Comparison of ENCODE assay signal across 28 cellular contexts in the genomic region with DNA sequence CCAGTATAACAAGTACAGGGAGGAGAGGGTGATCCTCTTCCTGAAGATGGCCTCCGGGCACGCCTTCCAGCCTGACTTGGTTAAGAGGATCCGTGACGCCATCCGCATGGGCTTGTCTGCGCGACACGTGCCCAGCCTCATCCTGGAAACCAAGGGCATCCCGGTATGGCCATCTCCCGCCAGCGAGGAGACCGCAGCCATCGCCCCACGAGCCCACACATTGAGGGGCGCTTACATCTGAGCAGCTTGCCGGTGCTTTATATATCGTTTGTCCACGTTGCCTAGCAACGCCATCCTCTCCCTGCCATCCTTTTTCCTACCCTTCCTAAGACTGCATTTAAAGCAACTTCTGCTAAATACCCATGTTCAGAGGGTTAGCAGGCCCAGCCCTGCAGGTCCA.
"Had no signal": no experiment of that assay in that cellular context is flagged by ENCODE, and none has a peak within 500 bp of the region (broad histone marks: within the 10 kb centered on the region; RNA-seq: fewer than 3 reads in every experiment).

No MANE protein-coding gene starts in this region.

- H3K4me3 Mint-ChIP-seq: endodermal cell; mesothelial cell of epicardium; naive B cell; nephron; stimulated activated effector memory CD8-positive, alpha-beta T cell treated with anti-CD3 and anti-CD28 coated beads, Interleukin-12 subunit alpha, Interleukin-12 subunit beta, amount 100 ng/mL, for 72 hours had no signal

- H3K36me3 Mint-ChIP-seq: stimulated activated effector memory CD8-positive, alpha-beta T cell treated with anti-CD3 and anti-CD28 coated beads, Interleukin-12 subunit alpha, Interleukin-12 subunit beta, amount 100 ng/mL, for 72 hours had no signal

- H3K27me3 ChIP-seq: heart right ventricle, left lung, ovary, sigmoid colon, stomach, tibial nerve, upper lobe of left lung had no signal

- H3K27ac Mint-ChIP-seq: endodermal cell; mesothelial cell of epicardium; nephron; stimulated activated effector memory CD8-positive, alpha-beta T cell treated with anti-CD3 and anti-CD28 coated beads, Interleukin-12 subunit alpha, Interleukin-12 subunit beta, amount 100 ng/mL, for 72 hours had no signal

- H3K4me3 ChIP-seq: heart right ventricle, left lung, mucosa of descending colon, ovary, psoas muscle, sigmoid colon, stomach, thoracic aorta, tibial nerve, upper lobe of left lung had no signal

- ATAC-seq: esophagus mucosa; heart right ventricle; left cardiac atrium; left lung; mucosa of descending colon; psoas muscle; right cardiac atrium; stimulated activated effector memory CD8-positive, alpha-beta T cell treated with anti-CD3 and anti-CD28 coated beads, Interleukin-12 subunit alpha, Interleukin-12 subunit beta, amount 100 ng/mL, for 72 hours had no signal

- H3K27me3 Mint-ChIP-seq: naive B cell had no signal

- H3K4me1 Mint-ChIP-seq: naive B cell; stimulated activated effector memory CD8-positive, alpha-beta T cell treated with anti-CD3 and anti-CD28 coated beads, Interleukin-12 subunit alpha, Interleukin-12 subunit beta, amount 100 ng/mL, for 72 hours had no signal

- H3K9me3 Mint-ChIP-seq: endodermal cell; mesothelial cell of epicardium; naive B cell; nephron; stimulated activated effector memory CD8-positive, alpha-beta T cell treated with anti-CD3 and anti-CD28 coated beads, Interleukin-12 subunit alpha, Interleukin-12 subunit beta, amount 100 ng/mL, for 72 hours had no signal

- DNase-seq: effector CD8-positive, alpha-beta T cell; endodermal cell; foreskin fibroblast; glutamatergic neuron; heart right ventricle; hippocampal formation; left cardiac atrium; mesenchymal stem cell; mucosa of descending colon; naive B cell; occipital lobe; ovary; psoas muscle; right cardiac atrium; sigmoid colon; stimulated activated CD4-positive, alpha-beta T cell treated with anti-CD3 and anti-CD28 coated beads, Interleukin-2, amount 100 ng/mL, for 24 hours; stimulated activated CD4-positive, alpha-beta T cell treated with anti-CD3 and anti-CD28 coated beads, Interleukin-4, amount 100 ng/mL, for 24 hours; stimulated activated naive CD4-positive, alpha-beta T cell treated with Interleukin-2 at 50 U/mL for 16 hours; stomach; upper lobe of left lung had no signal

- H3K27ac ChIP-seq: epithelial cell of prostate, heart right ventricle, left lung, ovary, psoas muscle, sigmoid colon, stomach, thoracic aorta, tibial nerve, upper lobe of left lung had no signal
